ENCODE assay signal across 16 cellular contexts in the genomic region with DNA sequence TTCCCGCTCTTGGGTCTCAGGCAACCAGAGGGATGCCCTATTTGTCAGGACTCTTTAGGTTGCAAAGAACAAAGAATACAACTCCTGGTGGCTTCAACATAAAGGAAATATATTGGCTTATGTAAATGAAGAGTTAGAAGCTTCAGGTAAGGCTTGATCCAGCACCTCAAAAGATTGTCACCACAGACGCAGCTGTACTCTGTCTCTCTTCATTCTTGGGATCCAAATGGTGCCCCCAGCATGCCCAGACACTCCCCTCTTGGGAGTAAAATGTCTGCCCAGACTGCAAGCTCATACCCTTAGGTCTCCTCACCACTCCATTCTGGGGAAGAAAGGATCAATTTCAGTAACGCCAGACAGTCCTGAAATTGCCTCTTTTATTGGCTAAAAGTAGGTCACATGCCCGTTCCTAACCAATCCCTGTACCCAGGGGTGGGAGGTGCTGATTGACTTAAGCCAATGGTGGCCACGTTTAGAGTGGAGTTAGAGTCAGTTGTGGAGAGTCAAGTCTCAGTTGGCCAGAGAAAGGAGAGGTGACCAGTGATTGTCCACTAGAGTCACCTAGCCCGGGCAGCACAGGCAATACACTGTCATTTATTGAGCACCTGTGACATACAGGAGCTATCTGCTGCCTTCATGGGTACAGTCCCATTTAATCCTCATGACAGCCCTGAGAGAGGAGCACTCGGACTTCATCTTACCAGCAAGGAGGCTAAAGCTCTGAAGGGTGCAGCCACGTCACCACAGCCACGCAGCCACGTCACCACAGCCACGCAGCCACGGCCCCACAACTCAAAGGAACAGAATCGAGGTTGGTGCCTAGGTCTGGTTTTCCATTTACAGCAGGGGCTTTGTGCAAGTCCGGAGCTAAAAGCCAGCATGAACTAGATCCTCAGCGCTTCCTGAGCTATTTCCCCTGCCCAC. TPM values are rescaled to one million over a fixed set of nuclear protein-coding genes. Genes with fewer than 3 reads are reported as not detected.
DNase-seq lines count a peak whose midpoint lies in the region; ATAC-seq and TF ChIP-seq lines count a peak whose summit lies in the region.
"Had no signal": no experiment of that assay in that cellular context is flagged by ENCODE, and none has a peak within 500 bp of the region (broad histone marks: within the 10 kb centered on the region; RNA-seq: fewer than 3 reads in every experiment).

No MANE protein-coding gene starts in this region.

- H3K4me1 ChIP-seq in heart right ventricle (no peaks in the 10 kb centered on the region), Peyer's patch (no peaks in the 10 kb centered on the region)
- H3K4me1 ChIP-seq: BE2C had no signal

- no peak for TF ChIP-seq POLR2A in Peyer's patch (IDR thresholded peaks at IDR 0.05)

- H3K36me3 Mint-ChIP-seq in nephron (ENCODE audit: low read depth): peaks cover 2% of the 10 kb centered on the region

- H3K4me3 ChIP-seq in heart right ventricle (no peak overlapping the region), Peyer's patch (no peak overlapping the region)
- H3K4me3 ChIP-seq: GM23248 had no signal

- peaks cover 0 to 57% (median 32%) of the 10 kb centered on the region in 7 donors for H3K27me3 ChIP-seq in heart right ventricle
- H3K27me3 ChIP-seq in Peyer's patch: no peaks in the 10 kb centered on the region
- H3K27me3 ChIP-seq: BE2C had no signal

- H3K27me3 Mint-ChIP-seq in nephron (ENCODE audit: low read depth): peaks cover 17% of the 10 kb centered on the region

- H3K27ac Mint-ChIP-seq in nephron: peak overlapping the region; percentile 70 to 77 (median 72)
- H3K27ac Mint-ChIP-seq: CD8-positive, alpha-beta T cell had no signal

- DNase-seq in Right ventricle myocardium superior (peak; percentile 17), heart right ventricle (no peak), Peyer's patch (peak in 2 of 3 donors; percentile 22 to 32), GOT3 (lab: John Stamatoyannopoulos, UW) (no peak)
- DNase-seq: BE2C; CD8-positive, alpha-beta T cell; DMS79 treated with DMSO at 0.1 percent for 48 hours; NCI-H1436 treated with DMSO at 0.1 percent for 48 hours; NCI-H2081; NCI-H2227 treated with DMSO at 0.1 percent for 48 hours; NCI-H524 treated with DMSO at 0.1 percent for 48 hours had no signal

- 84 to 85% methylated on average over 15 of the region's 15 CpGs for WGBS in heart right ventricle, 2 donors

- ATAC-seq in Right ventricle myocardium superior (ENCODE audit: poor library complexity): no peak
- no peak for ATAC-seq in heart right ventricle
- no peak for ATAC-seq in HG02938 (IDR thresholded peaks at IDR 0.05; ENCODE audit: unreplicated experiment)
- no peak for ATAC-seq in GM21367 (IDR thresholded peaks at IDR 0.05; ENCODE audit: unreplicated experiment)
- ATAC-seq: CD8-positive, alpha-beta T cell had no signal

- no peaks in the 10 kb centered on the region for H3K36me3 ChIP-seq in heart right ventricle
- H3K36me3 ChIP-seq in Peyer's patch: no peaks in the 10 kb centered on the region
- H3K36me3 ChIP-seq: BE2C had no signal

- TF ChIP-seq CTCF in heart right ventricle (IDR thresholded peaks at IDR 0.05) (no peak), Peyer's patch (IDR thresholded peaks at IDR 0.05) (no peak), nephron (IDR thresholded peaks at IDR 0.05; ENCODE audit: unreplicated experiment in 3 of 3) (no peak)

- peaks cover 18% of the 10 kb centered on the region for H3K4me1 Mint-ChIP-seq in nephron

- H3K27ac ChIP-seq in heart right ventricle (no peak overlapping the region), Peyer's patch (no peak overlapping the region)
- H3K27ac ChIP-seq: GM23248 had no signal

- intact Hi-C loops in Right ventricle myocardium superior (cut with DNase I) (no loop called here), heart right ventricle (cut with DNase I) (no loop called here)

- H3K9me3 ChIP-seq in heart right ventricle (peaks cover 0 to 7% (median 4%) of the 10 kb centered on the region in 11 donors), Peyer's patch (no peaks in the 10 kb centered on the region)
- H3K9me3 ChIP-seq: BE2C had no signal

- H3K4me3 Mint-ChIP-seq in nephron: no peak overlapping the region
- H3K4me3 Mint-ChIP-seq: CD8-positive, alpha-beta T cell had no signal

- H3K9me3 Mint-ChIP-seq in nephron: peaks cover 2% of the 10 kb centered on the region

RNA-seq across cellular contexts. Expression of gene BEGAIN, which starts 19.7 kb away (rescaled TPM):
- 0.46 TPM for total RNA-seq in Right ventricle myocardium superior
- total RNA-seq in heart right ventricle: 1 to 10 TPM in 5 of 10 donors, under 1 TPM in 5; 0.30 to 4.3 (median 1.1) TPM
- under 1 TPM; 0.20 to 0.51 TPM for polyA plus RNA-seq in heart right ventricle
- 10 to 100 TPM in 1 of 4 donors, 1 to 10 TPM in 2, not detected in 1; 1.6 to 31.8 (median 6.6) TPM for total RNA-seq in Peyer's patch
- total RNA-seq: LHCN-M2 had no signal

Comparison
In these comparisons a context has a peak if more than half of its experiments do, and no peak if none do; other contexts are left out.
1. DNase-seq: peak in Right ventricle myocardium superior (single experiment) and Peyer's patch (2 of 3); none in heart right ventricle (0 of 2) and GOT3 (single experiment).